10 cellular contexts compared by ENCODE assay signal in the genomic region with DNA sequence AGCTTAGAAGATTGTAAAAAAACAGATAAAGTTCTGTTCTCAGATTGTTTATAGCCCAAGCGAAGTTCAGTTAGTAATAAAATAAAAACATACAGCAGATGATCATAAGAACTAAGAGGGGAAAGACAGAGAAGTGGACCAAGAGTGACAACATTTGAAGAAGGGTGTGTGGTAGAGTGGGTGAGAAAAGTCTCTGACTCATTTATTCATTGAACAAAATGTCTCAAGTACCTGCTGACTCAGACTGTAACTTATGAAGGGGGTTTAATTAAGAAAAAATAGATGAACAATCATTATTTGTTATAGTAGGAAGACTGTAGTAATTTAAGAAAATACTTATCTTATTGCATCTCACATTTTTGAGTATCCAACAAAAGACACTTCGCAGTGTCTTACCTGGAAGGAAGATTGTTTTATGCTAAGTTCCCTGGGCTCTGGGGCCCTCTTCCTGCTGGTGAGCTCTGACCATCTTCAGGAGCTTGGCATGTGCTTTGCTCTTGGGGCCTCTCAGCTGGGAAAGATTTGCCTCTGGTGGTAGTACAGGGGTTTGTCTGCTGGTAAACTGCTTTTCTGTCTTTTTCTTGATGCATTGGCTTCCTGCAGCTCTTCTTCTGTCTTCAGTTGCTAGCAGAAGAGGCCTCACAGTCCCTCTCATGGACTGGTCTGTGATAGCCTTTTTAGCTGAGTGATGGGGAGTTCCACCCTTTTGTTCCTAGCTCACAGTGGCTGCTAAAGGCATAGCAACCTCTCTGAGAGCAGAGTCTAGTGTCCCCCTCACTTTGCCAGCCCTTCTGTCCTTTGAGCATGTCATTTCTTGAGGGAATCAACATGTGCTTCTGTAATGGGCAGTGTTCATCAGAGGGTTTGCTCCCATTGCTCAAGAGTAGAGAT. TPM values are rescaled to one million over a fixed set of nuclear protein-coding genes. Genes with fewer than 3 reads are reported as not detected.
DNase-seq lines count a peak whose midpoint lies in the region; ATAC-seq, FAIRE-seq and TF ChIP-seq lines count a peak whose summit lies in the region.
"Had no signal": no experiment of that assay in that cellular context is flagged by ENCODE, and none has a peak within 500 bp of the region (broad histone marks: within the 10 kb centered on the region; RNA-seq: fewer than 3 reads in every experiment).

No MANE protein-coding gene starts in this region.

- H3K36me3 ChIP-seq in Loucy (ENCODE audit: insufficient read depth, low read length) (no peaks in the 10 kb centered on the region), vagina (no peaks in the 10 kb centered on the region), kidney (ENCODE audit: control insufficient read depth in 1 of 2, insufficient read depth in 2 of 2, low read length in 2 of 2) (no peaks in the 10 kb centered on the region)

- FAIRE-seq in kidney (lab: Jason Lieb, UNC) = no peak

- H3K9me2 ChIP-seq in Loucy (replicated peaks; ENCODE audit: low read depth, low read length) = no peaks in the 10 kb centered on the region

- H3K4me1 ChIP-seq in Loucy (ENCODE audit: insufficient read depth, low read length, poor library complexity, severe bottlenecking) (no peaks in the 10 kb centered on the region), vagina (no peaks in the 10 kb centered on the region), kidney (ENCODE audit: control insufficient read depth in 1 of 2, insufficient read depth in 1 of 2, low read depth in 1 of 2, low read length in 2 of 2) (no peaks in the 10 kb centered on the region)

- H3K9me3 ChIP-seq in Loucy (ENCODE audit: insufficient read depth, low read depth, low read length) (no peaks in the 10 kb centered on the region), vagina (no peaks in the 10 kb centered on the region), kidney (ENCODE audit: control insufficient read depth in 1 of 2, low read length in 2 of 2) (no peaks in the 10 kb centered on the region)
- H3K9me3 ChIP-seq: psoas muscle had no signal

- no peak for TF ChIP-seq POLR2A in vagina (IDR thresholded peaks at IDR 0.05)

- H3K9ac ChIP-seq in Loucy (ENCODE audit: low read depth, low read length, poor library complexity, severe bottlenecking) (no peak overlapping the region), kidney (ENCODE audit: low read length in 2 of 2) (no peak overlapping the region)
- H3K9ac ChIP-seq: KMS-11 had no signal

- no peaks in the 10 kb centered on the region for H3K27me3 ChIP-seq in Loucy (ENCODE audit: insufficient read depth, low read length, poor library complexity, severe bottlenecking)
- no peaks in the 10 kb centered on the region for H3K27me3 ChIP-seq in vagina

- peak overlapping the region; percentile 44; the same call in 1 of the 2 replicates for H2AFZ ChIP-seq in Loucy (ENCODE audit: low read length)

- no peaks in the 10 kb centered on the region for H3K79me2 ChIP-seq in Loucy (ENCODE audit: insufficient read depth, low read length)

- no peak overlapping the region for H3K4me2 ChIP-seq in Loucy (ENCODE audit: low read depth, low read length, poor library complexity, severe bottlenecking)
- H3K4me2 ChIP-seq: KMS-11 had no signal

- H3K4me3 ChIP-seq in Loucy (ENCODE audit: low read length, poor library complexity, severe bottlenecking) (no peak overlapping the region), fibroblast of the aortic adventitia (ENCODE audit: low read depth, low read length) (no peak overlapping the region), vagina (no peak overlapping the region), kidney (ENCODE audit: low read length in 2 of 2) (no peak overlapping the region)
- H3K4me3 ChIP-seq: psoas muscle had no signal

- intact Hi-C loops in vagina (cut with DNase I) (no loop called here), kidney (cut with DNase I) (no loop called here)

- no peak overlapping the region for H3K27ac ChIP-seq in substantia nigra (ENCODE audit: low read depth, low read length, poor library complexity, severe bottlenecking)
- no peak overlapping the region for H3K27ac ChIP-seq in vagina
- no peak overlapping the region for H3K27ac ChIP-seq in kidney (ENCODE audit: low read depth in 2 of 2, low read length in 2 of 2)
- H3K27ac ChIP-seq: KMS-11, psoas muscle had no signal

- ATAC-seq in GM21381 (IDR thresholded peaks at IDR 0.05; ENCODE audit: unreplicated experiment) = peak; percentile 51

- no peaks in the 10 kb centered on the region for H3F3A ChIP-seq in Loucy (ENCODE audit: low read depth)

- no peak for TF ChIP-seq CTCF in Loucy (conservative IDR thresholded peaks at IDR 0.05; ENCODE audit: low read length)
- peak; percentile 12 for TF ChIP-seq CTCF in fibroblast of the aortic adventitia (IDR thresholded peaks at IDR 0.05; ENCODE audit: insufficient read depth, low read length)
- no peak for TF ChIP-seq CTCF in vagina (IDR thresholded peaks at IDR 0.05)
- no peak for TF ChIP-seq CTCF in kidney (IDR thresholded peaks at IDR 0.05; ENCODE audit: borderline replicate concordance, extremely low read depth, insufficient read depth)

- DNase-seq in AG20443 (ENCODE audit: low spot score) (peak; percentile 16), fibroblast of the aortic adventitia (ENCODE audit: low read depth) (no peak), substantia nigra (lab: John Stamatoyannopoulos, UW) (no peak), COR-L47 (lab: John Stamatoyannopoulos, UW) (no peak), vagina (ENCODE audit: extremely low spot score in 2 of 2) (no peak), kidney (no peak)
- DNase-seq: psoas muscle had no signal

- H4K20me1 ChIP-seq in Loucy (ENCODE audit: insufficient read depth, low read length, poor library complexity, severe bottlenecking) = no peaks in the 10 kb centered on the region

RNA-seq across cellular contexts. Expression of a gene that starts 44.1 kb away (rescaled TPM):
- total RNA-seq in fibroblast of the aortic adventitia (ENCODE audit: low replicate concordance) (3.4 and 16.4 TPM in 2 replicates), vagina (4.9 TPM), kidney (0.19 TPM)
- not detected for polyA plus RNA-seq in kidney (ENCODE audit: insufficient read depth, low read depth, low replicate concordance)
